ENCODE assay signal across 10 cellular contexts in the genomic region with DNA sequence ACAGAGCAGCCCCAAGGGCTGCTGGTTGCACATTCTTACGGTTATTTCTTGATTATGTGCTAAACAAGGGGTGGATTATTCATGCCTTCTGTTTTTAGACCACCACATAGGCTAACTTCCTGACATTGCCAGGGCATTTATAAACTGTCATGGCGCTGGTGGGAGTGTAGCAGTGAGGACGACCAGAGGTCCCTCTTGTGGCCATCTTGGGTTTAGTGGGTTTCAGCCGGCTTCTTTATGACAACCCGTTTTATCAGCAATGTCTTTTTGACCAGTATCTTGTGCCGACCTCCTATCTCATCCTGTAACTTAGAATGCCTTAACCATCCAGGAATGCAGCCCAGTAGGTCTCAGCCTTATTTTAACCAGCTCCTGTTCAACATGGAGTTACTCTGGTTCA.
DNase-seq lines count a peak whose midpoint lies in the region; TF ChIP-seq lines count a peak whose summit lies in the region.
"Had no signal": no experiment of that assay in that cellular context is flagged by ENCODE, and none has a peak within 500 bp of the region (broad histone marks: within the 10 kb centered on the region; RNA-seq: fewer than 3 reads in every experiment).

No MANE protein-coding gene starts in this region.

- H3K4me2 ChIP-seq in Karpas-422 (ENCODE audit: low read depth, low read length, poor library complexity, severe bottlenecking), result peak overlapping the region; percentile 11

- peak overlapping the region; percentile 35; the same call in 1 of the 2 replicates for H3K4me3 ChIP-seq in Karpas-422 (ENCODE audit: low read length)

- H3K9me2 ChIP-seq in Karpas-422 (replicated peaks; ENCODE audit: insufficient read depth, low read length), result no peaks in the 10 kb centered on the region

- H4K20me1 ChIP-seq in Karpas-422 (ENCODE audit: insufficient read depth, low read depth, low read length), result no peaks in the 10 kb centered on the region

- no peaks in the 10 kb centered on the region for H3K4me1 ChIP-seq in Karpas-422 (ENCODE audit: low read length)

- H3K9me3 ChIP-seq in Karpas-422 (ENCODE audit: low read length), result no peaks in the 10 kb centered on the region

- H3K79me2 ChIP-seq in Karpas-422 (ENCODE audit: low read length), result no peaks in the 10 kb centered on the region

- H3K9ac ChIP-seq in Karpas-422 (ENCODE audit: low read length), result peak overlapping the region; percentile 17; the same call in 1 of the 2 replicates

- no peak overlapping the region for H3K27ac ChIP-seq in Karpas-422 (ENCODE audit: low read length)

- peak overlapping the region; percentile 79 for H2AFZ ChIP-seq in Karpas-422 (ENCODE audit: low read length)

- no peaks in the 10 kb centered on the region for H3K27me3 ChIP-seq in Karpas-422 (ENCODE audit: low read length)

- DNase-seq in Karpas-422 (peak; percentile 62), UCSD-AML1 (lab: John Stamatoyannopoulos, UW; ENCODE audit: unreplicated experiment) (peak; percentile 6), myocyte (ENCODE audit: low read depth) (peak; percentile 21), medulla oblongata (ENCODE audit: extremely low spot score) (no peak), NCI-H2171 (lab: John Stamatoyannopoulos, UW) (no peak)
- DNase-seq in activated effector memory CD4-positive, alpha-beta T cell treated with Interleukin-2 at 50 U/mL for 16 hours, result no peak
- DNase-seq: activated CD4-positive, alpha-beta T cell treated with anti-CD3 and anti-CD28 coated beads for 4 hours; NCI-H226; SHP77 had no signal

- TF ChIP-seq CTCF in GM12873 (IDR thresholded peaks at IDR 0.05; ENCODE audit: insufficient read depth, low read depth, low read length, missing control alignments), result peak; percentile 26

- H3K36me3 ChIP-seq in Karpas-422 (ENCODE audit: insufficient read depth, low read length), result no peaks in the 10 kb centered on the region

Comparison
In these comparisons a context has a peak if more than half of its experiments do, and no peak if none do; other contexts are left out.
1. DNase-seq: peak in Karpas-422 (single experiment), UCSD-AML1 (single experiment) and myocyte (single experiment); none in medulla oblongata (single experiment), activated effector memory CD4-positive, alpha-beta T cell treated with Interleukin-2 at 50 U/mL for 16 hours (single experiment) and NCI-H2171 (single experiment).